In genomic region chr11:96081561-96081960, GRCh38 we compare ENCODE assay signal across 34 cellular contexts.
"Had no signal": no experiment of that assay in that cellular context is flagged by ENCODE, and none has a peak within 500 bp of the region (broad histone marks: within the 10 kb centered on the region; RNA-seq: fewer than 3 reads in every experiment).

No MANE protein-coding gene starts in this region.

- H3K27ac ChIP-seq: KMS-11 had no signal

- H3K9ac ChIP-seq: KMS-11 had no signal

- DNase-seq: Karpas-422, Kasumi-1, MM.1S, MV-4-11, NCI-H1048, NCI-H1092, NCI-H1092 treated with DMSO at 0.1 percent for 48 hours, NCI-H1105, NCI-H1105 treated with DMSO at 0.1 percent for 48 hours, NCI-H1417, NCI-H1417 treated with DMSO at 0.1 percent for 48 hours, NCI-H1436, NCI-H1436 treated with DMSO at 0.1 percent for 48 hours, NCI-H146, NCI-H1694, NCI-H1694 treated with DMSO at 0.1 percent for 48 hours, NCI-H187, NCI-H187 treated with DMSO at 0.1 percent for 48 hours, NCI-H1930, NCI-H2029, NCI-H2029 treated with DMSO at 0.1 percent for 48 hours, NCI-H2081, NCI-H2081 treated with DMSO at 0.1 percent for 48 hours, NCI-H2107, NCI-H2171, NCI-H2171 treated with DMSO at 0.1 percent for 48 hours, NCI-H2227 treated with DMSO at 0.1 percent for 48 hours, NCI-H226, NCI-H345, NCI-H446, NCI-H446 treated with DMSO at 0.1 percent for 48 hours, NCI-H510A, NCI-H510A treated with DMSO at 0.1 percent for 48 hours had no signal

- H3K4me2 ChIP-seq: KMS-11 had no signal
